In genomic region chr17:42980274-42980765, GRCh38 we compare ENCODE assay signal across 8 cellular contexts. TPM values are rescaled to one million over a fixed set of nuclear protein-coding genes. Genes with fewer than 3 reads are reported as not detected.
DNase-seq lines count a peak whose midpoint lies in the region; ATAC-seq and TF ChIP-seq lines count a peak whose summit lies in the region.

Gene RUNDC1 (plus strand): TSS chr17:42980565. CDS start chr17:42980577, 12 bp downstream.

- peak within 1 kb of the TSS; percentile 94 to 99 for H3K4me3 Mint-ChIP-seq in activated T-cell treated with anti-CD3 and anti-CD28 coated beads, Interleukin-2, amount 50 U/mL, for 72 hours
- H3K4me3 Mint-ChIP-seq in naive thymus-derived CD4-positive, alpha-beta T cell = peak within 1 kb of the TSS; percentile 96 to 99 (median 98)
- H3K4me3 Mint-ChIP-seq in stimulated activated memory B cell treated with anti-CD40 and anti-IgM and Interleukin-4, amounts not matched to agents 10 μg/mL and 1 μg/mL and 100 μg/mL, for 72 hours = peak within 1 kb of the TSS; percentile 98

- intact Hi-C loops in naive thymus-derived CD4-positive, alpha-beta T cell (cut with micrococcal nuclease) = loop anchor here (1.0 to 2.0 kb wide), 8 partner anchors 16 to 503 kb away; partner anchors contain the start of genes AARSD1 (in 2 of the 2), RPL27 (in 2 of the 2), BECN1 (in 1 of the 2) and DHX8 (in 1 of the 2)

- POLR2A ChIA-PET in naive thymus-derived CD4-positive, alpha-beta T cell (lab: Charles Lee) = interaction anchor here (0.9 to 2.1 kb wide), 3 partner anchors 18 to 380 kb away, joined by 3 to 9 read pairs (median 3); partner anchors contain the start of gene RPL27

- ATAC-seq in GM21423 (IDR thresholded peaks at IDR 0.05; ENCODE audit: unreplicated experiment) = peak; percentile 54
- peak; percentile 85 to 86 for ATAC-seq in activated T-cell treated with anti-CD3 and anti-CD28 coated beads, Interleukin-2, amount 50 U/mL, for 72 hours (replicated peaks in 1 of 2)
- peak; percentile 93 for ATAC-seq in naive thymus-derived CD4-positive, alpha-beta T cell
- ATAC-seq in stimulated activated memory B cell treated with anti-CD40 and anti-IgM and Interleukin-4, amounts not matched to agents 10 μg/mL and 1 μg/mL and 100 μg/mL, for 72 hours = peak; percentile 90

- H3K36me3 ChIP-seq in naive thymus-derived CD4-positive, alpha-beta T cell (ENCODE audit: control insufficient read depth in 2 of 3, insufficient read depth in 3 of 3, low read length in 3 of 3) = peaks cover 0 to 6% (median 0%) of the 10 kb centered on the region in 3 experiments

- peaks cover 4 to 16% of the 10 kb centered on the region in 2 donors for H3K4me1 ChIP-seq in naive thymus-derived CD4-positive, alpha-beta T cell (ENCODE audit: control insufficient read depth in 2 of 2, insufficient read depth in 2 of 2, low read length in 2 of 2)

- H3K9me3 ChIP-seq in naive thymus-derived CD4-positive, alpha-beta T cell (ENCODE audit: control insufficient read depth in 2 of 3, low read length in 3 of 3) = no peaks in the 10 kb centered on the region

- H3K9me3 Mint-ChIP-seq in activated T-cell treated with anti-CD3 and anti-CD28 coated beads, Interleukin-2, amount 50 U/mL, for 72 hours = no peaks in the 10 kb centered on the region
- H3K9me3 Mint-ChIP-seq in naive thymus-derived CD4-positive, alpha-beta T cell = no peaks in the 10 kb centered on the region
- H3K9me3 Mint-ChIP-seq in stimulated activated memory B cell treated with anti-CD40 and anti-IgM and Interleukin-4, amounts not matched to agents 10 μg/mL and 1 μg/mL and 100 μg/mL, for 72 hours = no peaks in the 10 kb centered on the region

- peaks cover 44% of the 10 kb centered on the region for H3K4me1 Mint-ChIP-seq in activated T-cell treated with anti-CD3 and anti-CD28 coated beads, Interleukin-2, amount 50 U/mL, for 72 hours (ENCODE audit: low read depth)
- peaks cover 25 to 40% (median 36%) of the 10 kb centered on the region in 7 donors for H3K4me1 Mint-ChIP-seq in naive thymus-derived CD4-positive, alpha-beta T cell
- H3K4me1 Mint-ChIP-seq in stimulated activated memory B cell treated with anti-CD40 and anti-IgM and Interleukin-4, amounts not matched to agents 10 μg/mL and 1 μg/mL and 100 μg/mL, for 72 hours = peaks cover 58% of the 10 kb centered on the region

- CTCF ChIA-PET in naive thymus-derived CD4-positive, alpha-beta T cell (lab: Charles Lee) = no interaction called here

- peak within 1 kb of the TSS; percentile 84 for H3K27ac ChIP-seq in naive thymus-derived CD4-positive, alpha-beta T cell (ENCODE audit: low read depth, low read length)

- no peaks in the 10 kb centered on the region for H3K27me3 ChIP-seq in naive thymus-derived CD4-positive, alpha-beta T cell (ENCODE audit: control insufficient read depth in 2 of 2, insufficient read depth in 2 of 2, low read length in 2 of 2)

- peak within 1 kb of the TSS; percentile 83 for H3K27ac Mint-ChIP-seq in activated T-cell treated with anti-CD3 and anti-CD28 coated beads, Interleukin-2, amount 50 U/mL, for 72 hours
- H3K27ac Mint-ChIP-seq in naive thymus-derived CD4-positive, alpha-beta T cell = peak within 1 kb of the TSS; percentile 83 to 98 (median 94)
- H3K27ac Mint-ChIP-seq in stimulated activated memory B cell treated with anti-CD40 and anti-IgM and Interleukin-4, amounts not matched to agents 10 μg/mL and 1 μg/mL and 100 μg/mL, for 72 hours = peak within 1 kb of the TSS; percentile 98

- no peaks in the 10 kb centered on the region for H3K27me3 Mint-ChIP-seq in activated T-cell treated with anti-CD3 and anti-CD28 coated beads, Interleukin-2, amount 50 U/mL, for 72 hours (ENCODE audit: low read depth)
- H3K27me3 Mint-ChIP-seq in naive thymus-derived CD4-positive, alpha-beta T cell = no peaks in the 10 kb centered on the region
- H3K27me3 Mint-ChIP-seq in stimulated activated memory B cell treated with anti-CD40 and anti-IgM and Interleukin-4, amounts not matched to agents 10 μg/mL and 1 μg/mL and 100 μg/mL, for 72 hours = no peaks in the 10 kb centered on the region

- peak; percentile 72 for DNase-seq in CMK (ENCODE audit: low read depth)
- DNase-seq in Jurkat, Clone E6-1 (ENCODE audit: low read depth, low spot score) = peak; percentile 74
- DNase-seq in activated T-cell treated with anti-CD3 and anti-CD28 coated beads, Interleukin-2, amount 50 U/mL, for 72 hours = peak; percentile 91 to 93
- DNase-seq in fibroblast of gingiva (ENCODE audit: low read depth) = peak; percentile 83
- DNase-seq in naive thymus-derived CD4-positive, alpha-beta T cell = peak; percentile 81 to 93 (median 87)

- H3K4me3 ChIP-seq in Jurkat, Clone E6-1 (ENCODE audit: low read length) = peak within 1 kb of the TSS; percentile 87
- peak within 1 kb of the TSS; percentile 81 for H3K4me3 ChIP-seq in naive thymus-derived CD4-positive, alpha-beta T cell (ENCODE audit: low read length)

- peaks cover 5 to 7% of the 10 kb centered on the region in 2 donors for H3K36me3 Mint-ChIP-seq in activated T-cell treated with anti-CD3 and anti-CD28 coated beads, Interleukin-2, amount 50 U/mL, for 72 hours (ENCODE audit: insufficient read depth in 2 of 2)
- H3K36me3 Mint-ChIP-seq in naive thymus-derived CD4-positive, alpha-beta T cell = peaks cover 0 to 10% (median 5%) of the 10 kb centered on the region in 5 donors
- H3K36me3 Mint-ChIP-seq in stimulated activated memory B cell treated with anti-CD40 and anti-IgM and Interleukin-4, amounts not matched to agents 10 μg/mL and 1 μg/mL and 100 μg/mL, for 72 hours = peaks cover 17% of the 10 kb centered on the region

TF ChIP-seq in PFSK-1, 5 proteins besides CTCF, POLR2A, EP300 and RAD21:
- TF ChIP-seq REST (IDR thresholded peaks at IDR 0.05; ENCODE audit: insufficient read depth in 1 of 2, low read depth in 2 of 2, low read length in 2 of 2) (no peak), FOXP2 (optimal IDR thresholded peaks at IDR 0.05; ENCODE audit: borderline replicate concordance, extremely low read depth, extremely low read length, insufficient read depth) (no peak), TAF1 (IDR thresholded peaks at IDR 0.05; ENCODE audit: borderline replicate concordance, insufficient read depth, low read length) (0 out of 2 replicates have a peak, but pooled peaks have one; percentile 60), SIN3A (IDR thresholded peaks at IDR 0.05; ENCODE audit: borderline replicate concordance, insufficient read depth, low read length) (peak; percentile 94; the same call in 1 of the 2 replicates), POLR2AphosphoS5 (IDR thresholded peaks at IDR 0.05; ENCODE audit: low read depth, low read length) (peak; percentile 50; the same call in 1 of the 2 replicates)

RNA-seq across cellular contexts. Expression of gene RUNDC1, which starts in this region (rescaled TPM):
- 11.3 TPM for polyA plus RNA-seq in Jurkat, Clone E6-1 (2012; ENCODE audit: insufficient read depth, insufficient read length)
- 18.8 TPM for polyA plus RNA-seq in PFSK-1 (2012; ENCODE audit: insufficient read length, low read depth)
- total RNA-seq in activated T-cell treated with anti-CD3 and anti-CD28 coated beads, Interleukin-2, amount 50 U/mL, for 72 hours = 10 to 100 TPM in 1 of 2 donors, 1 to 10 TPM in 1; 10.0 to 11.5 TPM
- 10 to 100 TPM; 12.2 to 21.4 (median 19.4) TPM for total RNA-seq in naive thymus-derived CD4-positive, alpha-beta T cell
- polyA plus RNA-seq in naive thymus-derived CD4-positive, alpha-beta T cell = 10 to 100 TPM; 13.2 to 17.0 TPM

Comparison
In these comparisons a context has a peak if more than half of its experiments do, and no peak if none do; other contexts are left out.
1. Peak in every context shown above with its lines: DNase-seq, ATAC-seq, H3K4me3 ChIP-seq and H3K27ac ChIP-seq.